14 cellular contexts compared by ENCODE assay signal in the genomic region with DNA sequence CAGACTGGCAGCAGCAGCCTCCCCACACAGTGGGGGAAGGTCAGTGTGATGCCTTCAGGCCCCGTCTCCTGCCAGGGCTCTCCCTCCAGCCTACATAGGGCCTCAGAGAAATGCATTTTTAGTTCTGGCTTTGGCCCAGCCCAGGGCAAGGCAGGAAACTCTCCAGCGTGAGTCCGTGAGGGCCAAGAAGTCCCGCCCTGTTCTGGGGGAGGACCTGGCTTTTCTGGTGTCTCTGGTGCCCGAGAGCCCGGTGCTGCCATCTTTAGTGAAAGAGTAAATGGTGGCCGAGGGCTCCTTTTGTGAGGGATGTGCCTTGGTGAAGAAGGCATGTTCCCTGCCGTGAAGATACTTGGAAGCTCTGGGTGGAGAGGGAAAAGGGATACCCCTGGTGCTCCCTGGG. TPM values are rescaled to one million over a fixed set of nuclear protein-coding genes. Genes with fewer than 3 reads are reported as not detected.
DNase-seq lines count a peak whose midpoint lies in the region; ATAC-seq and TF ChIP-seq lines count a peak whose summit lies in the region.
"Had no signal": no experiment of that assay in that cellular context is flagged by ENCODE, and none has a peak within 500 bp of the region (broad histone marks: within the 10 kb centered on the region; RNA-seq: fewer than 3 reads in every experiment).

No MANE protein-coding gene starts in this region.

- no peak overlapping the region for H3K4me3 Mint-ChIP-seq in dendritic cell treated with granulocyte-macrophage colony-stimulating factor and Interleukin-4, amounts not matched to agents 40 ng/mL and 50 ng/mL, for 4 days
- H3K4me3 Mint-ChIP-seq: activated T-helper 1 cell treated with anti-CD3 and anti-CD28 coated beads, Interleukin-12 subunit alpha, Interleukin-12 subunit beta, Interleukin-2, Interleukin-4 antibody, amounts not matched to agents 30 ng/mL and 10 ng/mL and 1 ng/mL, durations not matched to agents 14 hours and 24 hours and 36 hours; stimulated activated naive CD8-positive, alpha-beta T cell treated with anti-CD3 and anti-CD28 coated beads, Interleukin-15, amount 100 ng/mL, for 72 hours had no signal

- intact Hi-C loops in Right ventricle myocardium superior (cut with DNase I), result no loop called here
- intact Hi-C loops in dendritic cell treated with granulocyte-macrophage colony-stimulating factor and Interleukin-4, amounts not matched to agents 40 ng/mL and 50 ng/mL, for 4 days (cut with micrococcal nuclease), result no loop called here
- intact Hi-C loops in aorta (cut with DNase I), result no loop called here

- no peak overlapping the region for H2BK120ac ChIP-seq in mesendoderm (ENCODE audit: low read depth, low read length)

- H3K27ac Mint-ChIP-seq in dendritic cell treated with granulocyte-macrophage colony-stimulating factor and Interleukin-4, amounts not matched to agents 40 ng/mL and 50 ng/mL, for 4 days, result peak overlapping the region; percentile 16
- H3K27ac Mint-ChIP-seq: activated T-helper 1 cell treated with anti-CD3 and anti-CD28 coated beads, Interleukin-12 subunit alpha, Interleukin-12 subunit beta, Interleukin-2, Interleukin-4 antibody, amounts not matched to agents 30 ng/mL and 10 ng/mL and 1 ng/mL, durations not matched to agents 14 hours and 24 hours and 36 hours had no signal

- no peak overlapping the region for H4K5ac ChIP-seq in mesendoderm (ENCODE audit: low read length)

- H3K79me1 ChIP-seq in mesendoderm (ENCODE audit: low read length), result no peaks in the 10 kb centered on the region

- no CpG with 5 or more reads among the region's 8 CpGs for WGBS in mesendoderm (ENCODE audit: extremely low coverage, insufficient coverage, low lambda C conversion rate)
- 35 to 48% methylated on average over 8 of the region's 8 CpGs for WGBS in aorta, 2 donors

- H3K27me3 Mint-ChIP-seq in dendritic cell treated with granulocyte-macrophage colony-stimulating factor and Interleukin-4, amounts not matched to agents 40 ng/mL and 50 ng/mL, for 4 days, result no peaks in the 10 kb centered on the region
- H3K27me3 Mint-ChIP-seq: stimulated activated naive CD8-positive, alpha-beta T cell treated with anti-CD3 and anti-CD28 coated beads, Interleukin-15, amount 100 ng/mL, for 72 hours had no signal

- H3K4me2 ChIP-seq in mesendoderm (ENCODE audit: low read length), result no peak overlapping the region

- H3K36me3 Mint-ChIP-seq in dendritic cell treated with granulocyte-macrophage colony-stimulating factor and Interleukin-4, amounts not matched to agents 40 ng/mL and 50 ng/mL, for 4 days (ENCODE audit: low read depth), result peaks cover 96% of the 10 kb centered on the region

- no peak overlapping the region for H2AK5ac ChIP-seq in mesendoderm (ENCODE audit: low read length)

- no peaks in the 10 kb centered on the region for H3K79me2 ChIP-seq in mesendoderm (ENCODE audit: control insufficient read depth, insufficient read depth, low read length)

- H3K9me3 ChIP-seq in right atrium auricular region, result peaks cover 0 to 6% of the 10 kb centered on the region in 2 donors
- H3K9me3 ChIP-seq in aorta (ENCODE audit: control insufficient read depth, low read length), result no peaks in the 10 kb centered on the region
- H3K9me3 ChIP-seq: prostate gland had no signal

- H3K36me3 ChIP-seq in right atrium auricular region (peaks cover 53% of the 10 kb centered on the region), mesendoderm (ENCODE audit: control insufficient read depth, insufficient read depth, low read length) (peaks cover 11% of the 10 kb centered on the region), aorta (ENCODE audit: control insufficient read depth in 1 of 2, insufficient read depth in 2 of 2, low read length in 1 of 2) (peaks cover 0 to 9% of the 10 kb centered on the region in 2 donors)
- H3K36me3 ChIP-seq: prostate gland had no signal

- H3K4me1 Mint-ChIP-seq in dendritic cell treated with granulocyte-macrophage colony-stimulating factor and Interleukin-4, amounts not matched to agents 40 ng/mL and 50 ng/mL, for 4 days (ENCODE audit: low read depth), result peaks cover 23% of the 10 kb centered on the region

- no peak overlapping the region for H2BK15ac ChIP-seq in mesendoderm (replicated peaks; ENCODE audit: low read depth)

- H3K4me3 ChIP-seq in right atrium auricular region, result no peak overlapping the region
- no peak overlapping the region for H3K4me3 ChIP-seq in mesendoderm (ENCODE audit: low read length)
- H3K4me3 ChIP-seq in aorta (ENCODE audit: low read length in 2 of 2), result no peak overlapping the region
- H3K4me3 ChIP-seq: prostate gland had no signal

- no peak overlapping the region for H3K23ac ChIP-seq in mesendoderm (ENCODE audit: low read length)

- H3K4me1 ChIP-seq in right atrium auricular region (peaks cover 0 to 10% of the 10 kb centered on the region in 2 donors), mesendoderm (ENCODE audit: control insufficient read depth, low read depth, low read length) (no peaks in the 10 kb centered on the region), aorta (ENCODE audit: control insufficient read depth in 1 of 2, insufficient read depth in 2 of 2, low read length in 2 of 2) (no peaks in the 10 kb centered on the region)
- H3K4me1 ChIP-seq: prostate gland had no signal

- no peak overlapping the region for H3K9ac ChIP-seq in mesendoderm (ENCODE audit: low read length)

- DNase-seq in Right ventricle myocardium superior, result no peak
- DNase-seq in right atrium auricular region (ENCODE audit: low spot score), result no peak
- peak; percentile 8 for DNase-seq in mesendoderm
- DNase-seq in aorta, result no peak
- no peak for DNase-seq in NCI-H187 treated with DMSO at 0.1 percent for 48 hours (lab: John Stamatoyannopoulos, UW)
- DNase-seq: foreskin melanocyte; NCI-H1105 treated with DMSO at 0.1 percent for 48 hours; stimulated activated naive CD8-positive, alpha-beta T cell treated with anti-CD3 and anti-CD28 coated beads, Interleukin-15, amount 100 ng/mL, for 72 hours; SW 1271 had no signal

- TF ChIP-seq CTCF in right atrium auricular region (IDR thresholded peaks at IDR 0.05), result no peak

- H3K18ac ChIP-seq in mesendoderm (ENCODE audit: low read length), result no peak overlapping the region

- no peak overlapping the region for H3K4ac ChIP-seq in mesendoderm (ENCODE audit: low read depth, low read length)

- H3K27me3 ChIP-seq in right atrium auricular region, result no peaks in the 10 kb centered on the region
- no peaks in the 10 kb centered on the region for H3K27me3 ChIP-seq in mesendoderm (ENCODE audit: insufficient read depth, low read length, poor library complexity)
- no peaks in the 10 kb centered on the region for H3K27me3 ChIP-seq in aorta (ENCODE audit: control insufficient read depth in 1 of 2, insufficient read depth in 2 of 2, low read length in 1 of 2)

- no peak overlapping the region for H3K56ac ChIP-seq in mesendoderm (ENCODE audit: low read length)

- no peak overlapping the region for H4K8ac ChIP-seq in mesendoderm (ENCODE audit: low read depth, low read length)

- H2BK5ac ChIP-seq in mesendoderm (ENCODE audit: low read length), result no peak overlapping the region

- ATAC-seq in Right ventricle myocardium superior (ENCODE audit: poor library complexity), result peak; percentile 85
- ATAC-seq in aorta (ENCODE audit: low FRiP score), result peak; percentile 46
- no peak for ATAC-seq in HG03342 (IDR thresholded peaks at IDR 0.05; ENCODE audit: unreplicated experiment)
- ATAC-seq in GM21619 (IDR thresholded peaks at IDR 0.05; ENCODE audit: unreplicated experiment), result no peak
- ATAC-seq: stimulated activated naive CD8-positive, alpha-beta T cell treated with anti-CD3 and anti-CD28 coated beads, Interleukin-15, amount 100 ng/mL, for 72 hours had no signal

- H3K9me3 Mint-ChIP-seq in dendritic cell treated with granulocyte-macrophage colony-stimulating factor and Interleukin-4, amounts not matched to agents 40 ng/mL and 50 ng/mL, for 4 days, result peaks cover 10% of the 10 kb centered on the region

- H3K27ac ChIP-seq in right atrium auricular region, result peak overlapping the region in 1 of 2 donors; percentile 33
- H3K27ac ChIP-seq in mesendoderm (ENCODE audit: low read depth, low read length), result no peak overlapping the region
- H3K27ac ChIP-seq in aorta (ENCODE audit: low read depth in 1 of 2, low read length in 2 of 2), result no peak overlapping the region
- H3K27ac ChIP-seq: prostate gland had no signal

RNA-seq across cellular contexts. Expression of a gene that starts 14.8 kb away (rescaled TPM):
- total RNA-seq in Right ventricle myocardium superior (21.6 TPM), right atrium auricular region (10 to 100 TPM; 18.1 to 25.9 TPM), aorta (10 to 100 TPM; 33.5 to 61.5 TPM)
- 8.4 TPM for polyA plus RNA-seq in mesendoderm (2013, experiment 1 of 2)
- 8.3 TPM for polyA plus RNA-seq in mesendoderm (2013, experiment 2 of 2)
- 10 to 100 TPM in 1 of 2 donors, 1 to 10 TPM in 1; 5.3 to 22.6 TPM for polyA plus RNA-seq in aorta

Comparison
In these comparisons a context has a peak if more than half of its experiments do, and no peak if none do; other contexts are left out.
1. ATAC-seq: peak in Right ventricle myocardium superior (single experiment) and aorta (single experiment); none in HG03342 (single experiment) and GM21619 (single experiment).